ENCODE assay signal across 8 cellular contexts in genomic region chr15:31128919-31129768, GRCh38. TPM values are rescaled to one million over a fixed set of nuclear protein-coding genes. Genes with fewer than 3 reads are reported as not detected.
DNase-seq lines count a peak whose midpoint lies in the region; ATAC-seq and TF ChIP-seq lines count a peak whose summit lies in the region.

No MANE protein-coding gene starts in this region.

- intact Hi-C loops in colonic mucosa (cut with DNase I): loop anchor here (5.0 to 10.0 kb wide), 2 partner anchors 144 to 222 kb away; no protein-coding TSS in a partner anchor

- 29% methylated on average over 19 of the region's 19 CpGs for WGBS in liver

- H3K4me1 ChIP-seq in colonic mucosa (no peaks in the 10 kb centered on the region), liver (ENCODE audit: control insufficient read depth in 4 of 4, insufficient read depth in 4 of 4, low read length in 3 of 4) (peaks cover 2 to 18% (median 15%) of the 10 kb centered on the region in 4 donors)

- H3K9ac ChIP-seq in colonic mucosa (ENCODE audit: low read depth in 2 of 2, low read length in 2 of 2) (no peak overlapping the region), liver (ENCODE audit: low read depth in 1 of 2, low read length in 2 of 2) (peak overlapping the region in 1 of 2 donors; percentile 31)

- no peak overlapping the region for H3K27ac ChIP-seq in colonic mucosa
- H3K27ac ChIP-seq in liver (ENCODE audit: low read depth in 1 of 2, low read length in 2 of 2): no peak overlapping the region

- H3K9me3 ChIP-seq in colonic mucosa (no peaks in the 10 kb centered on the region), liver (ENCODE audit: control insufficient read depth in 4 of 4, low read length in 3 of 4) (no peaks in the 10 kb centered on the region)

- H3K4me3 ChIP-seq in colonic mucosa: no peak overlapping the region
- H3K4me3 ChIP-seq in liver (ENCODE audit: low read depth in 1 of 3, low read length in 3 of 3): peak overlapping the region in 2 of 3 donors; percentile 11 to 51

- H3K36me3 ChIP-seq in colonic mucosa (no peaks in the 10 kb centered on the region), liver (ENCODE audit: control insufficient read depth in 4 of 4, insufficient read depth in 3 of 4, low read depth in 1 of 4, low read length in 3 of 4) (no peaks in the 10 kb centered on the region)

- TF ChIP-seq RAD21 in liver (IDR thresholded peaks at IDR 0.05): peak; percentile 98 to 99

- DNase-seq in AG08395 (ENCODE audit: low spot score): peak; percentile 74
- DNase-seq in NCI-H2171 treated with DMSO at 0.1 percent for 48 hours (lab: John Stamatoyannopoulos, UW): peak; percentile 43
- peak; percentile 76 for DNase-seq in activated CD4-positive, alpha-beta T cell treated with anti-CD3 and anti-CD28 coated beads, Interleukin-2, amount 50 U/mL, for 1 hour
- DNase-seq in colonic mucosa: peak; percentile 81
- DNase-seq in stimulated activated CD4-positive, alpha-beta T cell treated with anti-CD3 and anti-CD28 coated beads, Interleukin-4, amount 100 ng/mL, for 4 hours: peak; percentile 51 to 79

- no peaks in the 10 kb centered on the region for H3K27me3 ChIP-seq in colonic mucosa
- no peaks in the 10 kb centered on the region for H3K27me3 ChIP-seq in liver (ENCODE audit: control insufficient read depth in 4 of 4, insufficient read depth in 4 of 4, low read length in 3 of 4)

- TF ChIP-seq CTCF in colonic mucosa (IDR thresholded peaks at IDR 0.05) (peak; percentile 90), liver (IDR thresholded peaks at IDR 0.05; ENCODE audit: low read depth, low read length, missing input control) (peak; percentile 90)

- ATAC-seq in GM19023 (IDR thresholded peaks at IDR 0.05; ENCODE audit: unreplicated experiment) (peak; percentile 89), GM18517 (IDR thresholded peaks at IDR 0.05; ENCODE audit: unreplicated experiment) (no peak)

TF ChIP-seq in liver, 16 proteins besides CTCF, POLR2A, EP300 and RAD21:
- TF ChIP-seq EGR1 (IDR thresholded peaks at IDR 0.05; ENCODE audit: low read depth in 2 of 2) (no peak), HNF4A (conservative IDR thresholded peaks at IDR 0.05) (peak in 1 of 2 donors; percentile 11), RXRA (IDR thresholded peaks at IDR 0.05) (peak in 1 of 2 donors; percentile 36), NR2F2 (IDR thresholded peaks at IDR 0.05) (no peak)

RNA-seq across cellular contexts. Expression of gene TRPM1, which starts 27.6 kb away (rescaled TPM):
- total RNA-seq in colonic mucosa (not detected), liver (not detected)
- not detected for polyA plus RNA-seq in liver
